13 cellular contexts compared by ENCODE assay signal in the genomic region with DNA sequence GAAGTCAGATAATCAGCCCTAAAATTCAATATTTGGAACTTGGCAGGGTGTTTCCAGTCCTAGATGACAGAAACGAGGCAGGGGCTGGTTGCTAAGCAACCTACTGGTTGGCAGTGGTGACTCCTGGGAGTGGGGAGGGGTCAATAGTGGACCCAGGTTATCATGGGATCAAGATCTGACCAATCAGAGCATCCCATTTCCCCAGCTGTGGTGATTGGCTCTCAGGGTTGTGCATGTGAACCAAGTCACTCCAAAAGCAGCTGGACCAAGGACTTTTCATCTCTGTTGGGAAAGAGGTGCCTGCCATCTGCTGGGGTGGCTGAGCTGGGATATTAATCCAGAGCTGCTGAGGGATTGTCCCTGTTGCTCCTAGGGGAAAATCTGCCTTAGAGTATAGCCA.
DNase-seq lines count a peak whose midpoint lies in the region; TF ChIP-seq lines count a peak whose summit lies in the region.
"Had no signal": no experiment of that assay in that cellular context is flagged by ENCODE, and none has a peak within 500 bp of the region (broad histone marks: within the 10 kb centered on the region; RNA-seq: fewer than 3 reads in every experiment).

No MANE protein-coding gene starts in this region.

- no peaks in the 10 kb centered on the region for H3K9me3 Mint-ChIP-seq in immature natural killer cell
- H3K9me3 Mint-ChIP-seq: naive thymus-derived CD4-positive, alpha-beta T cell had no signal

- no peak for TF ChIP-seq CTCF in AG10803 (conservative IDR thresholded peaks at IDR 0.05; ENCODE audit: low read length)

- no peaks in the 10 kb centered on the region for H3K36me3 Mint-ChIP-seq in immature natural killer cell
- H3K36me3 Mint-ChIP-seq: naive thymus-derived CD4-positive, alpha-beta T cell had no signal

- H3K4me3 ChIP-seq in AG10803 (ENCODE audit: low read length) = no peak overlapping the region

- no peak overlapping the region for H3K4me3 Mint-ChIP-seq in immature natural killer cell
- H3K4me3 Mint-ChIP-seq: B cell; naive thymus-derived CD4-positive, alpha-beta T cell had no signal

- DNase-seq in AG10803 (ENCODE audit: low read depth) = peak; percentile 15
- DNase-seq in H4 (ENCODE audit: low spot score) = peak; percentile 77
- DNase-seq in NCI-H524 (lab: John Stamatoyannopoulos, UW) = peak; percentile 98 to 99
- DNase-seq in dermis blood vessel endothelial cell = peak; percentile 13
- no peak for DNase-seq in immature natural killer cell
- no peak for DNase-seq in AML-193 (lab: John Stamatoyannopoulos, UW)
- DNase-seq in HCEC 1CT = no peak
- no peak for DNase-seq in T-helper 1 cell
- DNase-seq: anterior cingulate cortex; naive thymus-derived CD4-positive, alpha-beta T cell; NCI-H526 treated with DMSO at 0.1 percent for 48 hours; right cardiac atrium had no signal

- no peaks in the 10 kb centered on the region for H3K4me1 Mint-ChIP-seq in immature natural killer cell
- H3K4me1 Mint-ChIP-seq: B cell; naive thymus-derived CD4-positive, alpha-beta T cell had no signal

- no peak overlapping the region for H3K27ac Mint-ChIP-seq in immature natural killer cell
- H3K27ac Mint-ChIP-seq: B cell; naive thymus-derived CD4-positive, alpha-beta T cell had no signal

- H3K27me3 Mint-ChIP-seq in immature natural killer cell (ENCODE audit: low read depth in 3 of 3) = peaks cover 0 to 9% (median 7%) of the 10 kb centered on the region in 3 donors

Comparison
In these comparisons a context has a peak if more than half of its experiments do, and no peak if none do; other contexts are left out.
1. DNase-seq: peak in AG10803 (single experiment), H4 (single experiment), NCI-H524 (2 of 2) and dermis blood vessel endothelial cell (single experiment); none in immature natural killer cell (0 of 3), AML-193 (0 of 2), HCEC 1CT (single experiment) and T-helper 1 cell (0 of 5).